ENCODE assay signal across 34 cellular contexts in the genomic region with DNA sequence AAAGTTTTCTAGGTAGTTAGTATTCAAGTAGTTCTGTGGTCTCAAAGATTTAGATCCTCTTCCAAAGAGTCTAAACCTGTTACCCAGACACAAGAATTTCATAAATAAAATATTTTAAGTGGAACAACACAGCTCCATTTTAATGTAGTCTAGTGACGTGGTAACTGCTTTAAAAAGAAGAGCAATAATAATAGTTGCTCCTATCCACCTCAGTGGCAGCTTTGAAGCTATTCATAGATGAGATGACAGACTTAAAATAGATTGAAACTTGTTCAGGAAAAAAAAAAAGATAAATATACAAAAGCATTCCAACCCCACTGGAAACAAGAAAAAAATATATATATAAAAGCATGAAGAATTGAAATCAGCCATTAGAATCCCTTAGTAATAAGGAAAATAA. TPM values are rescaled to one million over a fixed set of nuclear protein-coding genes. Genes with fewer than 3 reads are reported as not detected.
"Had no signal": no experiment of that assay in that cellular context is flagged by ENCODE, and none has a peak within 500 bp of the region (broad histone marks: within the 10 kb centered on the region; RNA-seq: fewer than 3 reads in every experiment).

No MANE protein-coding gene starts in this region.

- ATAC-seq: activated CD8-positive, alpha-beta T cell treated with anti-CD3 and anti-CD28 coated beads for 36 hours; activated naive CD4-positive, alpha-beta T cell treated with anti-CD3 and anti-CD28 coated beads, Interleukin-2, amount 50 U/mL, for 72 hours; activated T-cell treated with anti-CD3 and anti-CD28 coated beads, Interleukin-2, amount 50 U/mL, for 4 hours; activated T-cell treated with anti-CD3 and anti-CD28 coated beads, Interleukin-2, amount 50 U/mL, for 72 hours; activated T-helper 17 cell treated with anti-CD3 and anti-CD28 coated beads, Interleukin-2, amount 50 U/mL, for 72 hours; body of pancreas had no signal

- H3K27ac ChIP-seq: adrenal gland, body of pancreas, brain microvascular endothelial cell, breast epithelium, VCaP had no signal

- DNase-seq: activated B cell treated with CpG ODN at 0.5 μM for 24 hours; activated CD4-positive, alpha-beta memory T cell treated with anti-CD3 and anti-CD28 coated beads for 36 hours; activated CD4-positive, alpha-beta T cell treated with anti-CD3 and anti-CD28 coated beads for 4 hours; activated CD4-positive, alpha-beta T cell treated with anti-CD3 and anti-CD28 coated beads, Interleukin-2, amount 10 ng/mL, durations not matched to agents 24 days and 14 days; activated CD4-positive, alpha-beta T cell treated with anti-CD3 and anti-CD28 coated beads, Interleukin-2, amount 50 U/mL, for 1 hour; activated CD4-positive, alpha-beta T cell treated with anti-CD3 and anti-CD28 coated beads, Interleukin-2, amount 50 U/mL, for 4 hours; activated CD4-positive, CD25-positive, alpha-beta regulatory T cell treated with anti-CD3 and anti-CD28 coated beads, Interleukin-2, amount 50 U/mL, for 72 hours; activated CD8-positive, alpha-beta memory T cell treated with anti-CD3 and anti-CD28 coated beads, Interleukin-2, amount 50 U/mL, for 4 hours; activated CD8-positive, alpha-beta T cell treated with anti-CD3 and anti-CD28 coated beads for 36 hours; activated effector memory CD4-positive, alpha-beta T cell treated with anti-CD3 and anti-CD28 coated beads, Interleukin-2, amount 50 U/mL, for 16 hours; activated gamma-delta T cell treated with Interleukin-2 at 50 U/mL for 16 hours; activated naive CD4-positive, alpha-beta T cell; activated naive CD4-positive, alpha-beta T cell treated with anti-CD3 and anti-CD28 coated beads for 36 hours; activated naive CD4-positive, alpha-beta T cell treated with anti-CD3 and anti-CD28 coated beads, Interleukin-2, amount 50 U/mL, for 16 hours; activated naive CD8-positive, alpha-beta T cell treated with anti-CD3 and anti-CD28 coated beads for 36 hours; activated T-cell treated with anti-CD3 and anti-CD28 coated beads for 4 hours; activated T-cell treated with anti-CD3 and anti-CD28 coated beads, Interleukin-2, amount 50 U/mL, for 1 hour; activated T-cell treated with anti-CD3 and anti-CD28 coated beads, Interleukin-2, amount 50 U/mL, for 4 hours; activated T-cell treated with anti-CD3 and anti-CD28 coated beads, Interleukin-2, amount 50 U/mL, for 72 hours; adrenal gland; amniotic stem cell; aorta; body of pancreas; brain microvascular endothelial cell; caudate nucleus; SW 1271; T-helper 1 cell; T-helper 2 cell; T-helper 9 cell had no signal

- H3K9me3 ChIP-seq: adrenal gland, body of pancreas, breast epithelium had no signal

- H3K4me3 ChIP-seq: adrenal gland, body of pancreas, breast epithelium had no signal

- H3K4me1 ChIP-seq: adrenal gland, body of pancreas, breast epithelium had no signal

- H3K27me3 ChIP-seq: adrenal gland, body of pancreas, brain microvascular endothelial cell, breast epithelium had no signal

- H3K36me3 ChIP-seq: adrenal gland, brain microvascular endothelial cell, breast epithelium had no signal

RNA-seq across cellular contexts. Expression of a gene that starts 39.4 kb away (rescaled TPM):
- total RNA-seq: activated B cell treated with CpG ODN at 0.5 μM for 24 hours; activated CD4-positive, alpha-beta T cell treated with anti-CD3 and anti-CD28 coated beads, Interleukin-2, amount 10 ng/mL, durations not matched to agents 24 days and 14 days; activated naive CD4-positive, alpha-beta T cell treated with anti-CD3 and anti-CD28 coated beads, Interleukin-2, amount 50 U/mL, for 72 hours; activated T-cell treated with anti-CD3 and anti-CD28 coated beads, Interleukin-2, amount 50 U/mL, for 4 hours; activated T-helper 1 cell treated with anti-CD3 and anti-CD28 coated beads, Interleukin-12 subunit alpha, Interleukin-12 subunit beta, Interleukin-2, Interleukin-4 antibody, amounts not matched to agents 30 ng/mL and 10 ng/mL and 1 ng/mL, durations not matched to agents 14 hours and 24 hours and 36 hours had no signal
- polyA plus RNA-seq: aorta had no signal
